Comparison of ENCODE assay signal across 8 cellular contexts in genomic region chr7:149622444-149623210, GRCh38.
DNase-seq lines count a peak whose midpoint lies in the region; ATAC-seq and TF ChIP-seq lines count a peak whose summit lies in the region.

No MANE protein-coding gene starts in this region.

- 73% methylated on average over 10 of the region's 10 CpGs for WGBS in suprapubic skin

- TF ChIP-seq CTCF in suprapubic skin (IDR thresholded peaks at IDR 0.05) = no peak

- peak overlapping the region; percentile 15; the same call in 1 of the 2 replicates for H3K4me3 ChIP-seq in iPS-18c (ENCODE audit: insufficient read depth, low read depth, low read length)
- peak overlapping the region; percentile 88 for H3K4me3 ChIP-seq in suprapubic skin

- no peaks in the 10 kb centered on the region for H3K9me3 Mint-ChIP-seq in activated naive CD4-positive, alpha-beta T cell treated with anti-CD3 and anti-CD28 coated beads, Interleukin-2, amount 10 ng/mL, durations not matched to agents 7 days and 5 days
- no peaks in the 10 kb centered on the region for H3K9me3 Mint-ChIP-seq in activated CD4-positive, alpha-beta memory T cell treated with anti-CD3 and anti-CD28 coated beads, Interleukin-2, amount 10 ng/mL, durations not matched to agents 7 days and 5 days

- no peak overlapping the region for H3K27ac ChIP-seq in suprapubic skin

- peaks cover 37% of the 10 kb centered on the region for H3K36me3 ChIP-seq in suprapubic skin

- peaks cover 21% of the 10 kb centered on the region for H3K27me3 Mint-ChIP-seq in activated naive CD4-positive, alpha-beta T cell treated with anti-CD3 and anti-CD28 coated beads, Interleukin-2, amount 10 ng/mL, durations not matched to agents 7 days and 5 days
- peaks cover 13% of the 10 kb centered on the region for H3K27me3 Mint-ChIP-seq in activated CD4-positive, alpha-beta memory T cell treated with anti-CD3 and anti-CD28 coated beads, Interleukin-2, amount 10 ng/mL, durations not matched to agents 7 days and 5 days

- H3K27ac Mint-ChIP-seq in activated naive CD4-positive, alpha-beta T cell treated with anti-CD3 and anti-CD28 coated beads, Interleukin-2, amount 10 ng/mL, durations not matched to agents 7 days and 5 days = no peak overlapping the region
- peak overlapping the region; percentile 50 for H3K27ac Mint-ChIP-seq in activated CD4-positive, alpha-beta memory T cell treated with anti-CD3 and anti-CD28 coated beads, Interleukin-2, amount 10 ng/mL, durations not matched to agents 7 days and 5 days

- CTCF ChIA-PET in activated naive CD4-positive, alpha-beta T cell treated with anti-CD3 and anti-CD28 coated beads, Interleukin-2, amount 10 ng/mL, durations not matched to agents 7 days and 5 days (lab: Charles Lee) = interaction anchor here (1.0 to 2.0 kb wide), 4 partner anchors 17 to 162 kb away, joined by 3 to 6 read pairs (median 4); partner anchors contain the start of gene ZNF777
- CTCF ChIA-PET in activated CD4-positive, alpha-beta memory T cell treated with anti-CD3 and anti-CD28 coated beads, Interleukin-2, amount 10 ng/mL, durations not matched to agents 7 days and 5 days (lab: Charles Lee) = interaction anchor here (0.7 to 1.0 kb wide), 2 partner anchors 201 to 304 kb away, joined by 3 to 5 read pairs; no protein-coding TSS in a partner anchor

- H3K9me3 ChIP-seq in iPS-18c (ENCODE audit: control insufficient read depth, insufficient read depth, low read length) = no peaks in the 10 kb centered on the region
- H3K9me3 ChIP-seq in suprapubic skin = no peaks in the 10 kb centered on the region

- POLR2A ChIA-PET in activated CD4-positive, alpha-beta memory T cell treated with anti-CD3 and anti-CD28 coated beads, Interleukin-2, amount 10 ng/mL, durations not matched to agents 7 days and 5 days (lab: Charles Lee) = interaction anchor here (0.8 to 1.7 kb wide), 3 partner anchors 22 to 338 kb away, joined by 4 to 6 read pairs (median 4); no protein-coding TSS in a partner anchor

- H3K27me3 ChIP-seq in suprapubic skin = no peaks in the 10 kb centered on the region

- H3K36me3 Mint-ChIP-seq in activated naive CD4-positive, alpha-beta T cell treated with anti-CD3 and anti-CD28 coated beads, Interleukin-2, amount 10 ng/mL, durations not matched to agents 7 days and 5 days = peaks cover 44% of the 10 kb centered on the region
- H3K36me3 Mint-ChIP-seq in activated CD4-positive, alpha-beta memory T cell treated with anti-CD3 and anti-CD28 coated beads, Interleukin-2, amount 10 ng/mL, durations not matched to agents 7 days and 5 days (ENCODE audit: low read depth) = peaks cover 40% of the 10 kb centered on the region

- no peak for TF ChIP-seq POLR2A in suprapubic skin (IDR thresholded peaks at IDR 0.05)

- ATAC-seq in GM21737 (IDR thresholded peaks at IDR 0.05; ENCODE audit: unreplicated experiment) = no peak
- no peak for ATAC-seq in GM21360 (IDR thresholded peaks at IDR 0.05; ENCODE audit: unreplicated experiment)

- H3K4me1 Mint-ChIP-seq in activated naive CD4-positive, alpha-beta T cell treated with anti-CD3 and anti-CD28 coated beads, Interleukin-2, amount 10 ng/mL, durations not matched to agents 7 days and 5 days = peaks cover 42% of the 10 kb centered on the region
- H3K4me1 Mint-ChIP-seq in activated CD4-positive, alpha-beta memory T cell treated with anti-CD3 and anti-CD28 coated beads, Interleukin-2, amount 10 ng/mL, durations not matched to agents 7 days and 5 days = peaks cover 41% of the 10 kb centered on the region

- TF ChIP-seq EP300 in suprapubic skin (IDR thresholded peaks at IDR 0.05) = no peak

- peak overlapping the region; percentile 97 for H3K4me3 Mint-ChIP-seq in activated naive CD4-positive, alpha-beta T cell treated with anti-CD3 and anti-CD28 coated beads, Interleukin-2, amount 10 ng/mL, durations not matched to agents 7 days and 5 days
- H3K4me3 Mint-ChIP-seq in activated CD4-positive, alpha-beta memory T cell treated with anti-CD3 and anti-CD28 coated beads, Interleukin-2, amount 10 ng/mL, durations not matched to agents 7 days and 5 days = peak overlapping the region; percentile 51

- H3K4me1 ChIP-seq in suprapubic skin = peaks cover 35% of the 10 kb centered on the region

- DNase-seq in activated naive CD4-positive, alpha-beta T cell treated with anti-CD3 and anti-CD28 coated beads, Interleukin-2, amount 10 ng/mL, durations not matched to agents 7 days and 5 days = no peak
- no peak for DNase-seq in activated naive CD4-positive, alpha-beta T cell treated with Interleukin-2 at 50 U/mL for 16 hours
- no peak for DNase-seq in activated CD4-positive, alpha-beta memory T cell treated with anti-CD3 and anti-CD28 coated beads, Interleukin-2, amount 10 ng/mL, durations not matched to agents 7 days and 5 days
- no peak for DNase-seq in suprapubic skin (ENCODE audit: low spot score in 2 of 2)
- no peak for DNase-seq in KG1 (lab: John Stamatoyannopoulos, UW)
